In the genomic region with DNA sequence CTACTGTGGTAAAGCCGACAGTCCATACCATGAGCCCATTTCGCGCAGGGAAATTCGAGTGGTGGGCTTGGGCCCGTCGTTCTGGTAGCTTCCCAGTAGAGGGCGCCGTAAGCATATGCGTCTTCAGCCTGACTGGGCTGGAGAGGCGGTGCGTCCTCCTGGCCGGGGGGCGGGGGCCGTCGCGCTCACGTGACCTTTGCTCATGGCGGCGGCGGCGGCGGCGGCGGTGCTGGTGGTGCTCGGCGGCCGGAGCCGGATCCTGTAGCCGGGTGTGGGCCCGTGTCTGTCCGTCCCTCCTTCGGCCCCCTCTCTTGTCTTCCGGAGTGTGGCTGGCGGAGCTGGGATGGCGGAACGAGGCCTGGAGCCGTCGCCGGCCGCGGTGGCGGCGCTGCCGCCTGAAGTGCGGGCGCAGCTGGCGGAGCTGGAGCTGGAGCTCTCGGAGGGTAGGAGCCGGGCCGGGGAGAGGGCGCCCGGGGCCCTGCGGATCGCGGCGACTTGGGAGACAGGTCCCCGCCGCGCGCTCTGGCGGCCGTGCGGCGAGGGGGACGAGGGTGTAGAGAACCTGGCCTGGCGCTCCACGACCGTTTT, we compare ENCODE assay signal across 1 cellular context.
TF ChIP-seq lines count a peak whose summit lies in the region.

A gene with protein sequence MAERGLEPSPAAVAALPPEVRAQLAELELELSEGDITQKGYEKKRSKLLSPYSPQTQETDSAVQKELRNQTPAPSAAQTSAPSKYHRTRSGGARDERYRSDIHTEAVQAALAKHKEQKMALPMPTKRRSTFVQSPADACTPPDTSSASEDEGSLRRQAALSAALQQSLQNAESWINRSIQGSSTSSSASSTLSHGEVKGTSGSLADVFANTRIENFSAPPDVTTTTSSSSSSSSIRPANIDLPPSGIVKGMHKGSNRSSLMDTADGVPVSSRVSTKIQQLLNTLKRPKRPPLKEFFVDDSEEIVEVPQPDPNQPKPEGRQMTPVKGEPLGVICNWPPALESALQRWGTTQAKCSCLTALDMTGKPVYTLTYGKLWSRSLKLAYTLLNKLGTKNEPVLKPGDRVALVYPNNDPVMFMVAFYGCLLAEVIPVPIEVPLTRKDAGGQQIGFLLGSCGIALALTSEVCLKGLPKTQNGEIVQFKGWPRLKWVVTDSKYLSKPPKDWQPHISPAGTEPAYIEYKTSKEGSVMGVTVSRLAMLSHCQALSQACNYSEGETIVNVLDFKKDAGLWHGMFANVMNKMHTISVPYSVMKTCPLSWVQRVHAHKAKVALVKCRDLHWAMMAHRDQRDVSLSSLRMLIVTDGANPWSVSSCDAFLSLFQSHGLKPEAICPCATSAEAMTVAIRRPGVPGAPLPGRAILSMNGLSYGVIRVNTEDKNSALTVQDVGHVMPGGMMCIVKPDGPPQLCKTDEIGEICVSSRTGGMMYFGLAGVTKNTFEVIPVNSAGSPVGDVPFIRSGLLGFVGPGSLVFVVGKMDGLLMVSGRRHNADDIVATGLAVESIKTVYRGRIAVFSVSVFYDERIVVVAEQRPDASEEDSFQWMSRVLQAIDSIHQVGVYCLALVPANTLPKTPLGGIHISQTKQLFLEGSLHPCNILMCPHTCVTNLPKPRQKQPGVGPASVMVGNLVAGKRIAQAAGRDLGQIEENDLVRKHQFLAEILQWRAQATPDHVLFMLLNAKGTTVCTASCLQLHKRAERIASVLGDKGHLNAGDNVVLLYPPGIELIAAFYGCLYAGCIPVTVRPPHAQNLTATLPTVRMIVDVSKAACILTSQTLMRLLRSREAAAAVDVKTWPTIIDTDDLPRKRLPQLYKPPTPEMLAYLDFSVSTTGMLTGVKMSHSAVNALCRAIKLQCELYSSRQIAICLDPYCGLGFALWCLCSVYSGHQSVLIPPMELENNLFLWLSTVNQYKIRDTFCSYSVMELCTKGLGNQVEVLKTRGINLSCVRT (N-terminal part only) (plus strand): TSS at position 188 of the 588 bp plus-strand sequence. CDS start 156 bp downstream, at position 344.

TF ChIP-seq in K562, 482 proteins besides CTCF, POLR2A, EP300 and RAD21 (continued from another document and continues in another):
- TF ChIP-seq, protein P1, sequence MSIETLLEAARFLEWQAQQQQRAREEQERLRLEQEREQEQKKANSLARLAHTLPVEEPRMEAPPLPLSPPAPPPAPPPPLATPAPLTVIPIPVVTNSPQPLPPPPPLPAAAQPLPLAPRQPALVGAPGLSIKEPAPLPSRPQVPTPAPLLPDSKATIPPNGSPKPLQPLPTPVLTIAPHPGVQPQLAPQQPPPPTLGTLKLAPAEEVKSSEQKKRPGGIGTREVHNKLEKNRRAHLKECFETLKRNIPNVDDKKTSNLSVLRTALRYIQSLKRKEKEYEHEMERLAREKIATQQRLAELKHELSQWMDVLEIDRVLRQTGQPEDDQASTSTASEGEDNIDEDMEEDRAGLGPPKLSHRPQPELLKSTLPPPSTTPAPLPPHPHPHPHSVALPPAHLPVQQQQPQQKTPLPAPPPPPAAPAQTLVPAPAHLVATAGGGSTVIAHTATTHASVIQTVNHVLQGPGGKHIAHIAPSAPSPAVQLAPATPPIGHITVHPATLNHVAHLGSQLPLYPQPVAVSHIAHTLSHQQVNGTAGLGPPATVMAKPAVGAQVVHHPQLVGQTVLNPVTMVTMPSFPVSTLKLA (conservative IDR thresholded peaks at IDR 0.05), result peak; percentile 59 to 84
- TF ChIP-seq ZNF445 (CRISPR knock-in tag; IDR thresholded peaks at IDR 0.05; ENCODE audit: low read depth), result no peak
- TF ChIP-seq, protein P2, sequence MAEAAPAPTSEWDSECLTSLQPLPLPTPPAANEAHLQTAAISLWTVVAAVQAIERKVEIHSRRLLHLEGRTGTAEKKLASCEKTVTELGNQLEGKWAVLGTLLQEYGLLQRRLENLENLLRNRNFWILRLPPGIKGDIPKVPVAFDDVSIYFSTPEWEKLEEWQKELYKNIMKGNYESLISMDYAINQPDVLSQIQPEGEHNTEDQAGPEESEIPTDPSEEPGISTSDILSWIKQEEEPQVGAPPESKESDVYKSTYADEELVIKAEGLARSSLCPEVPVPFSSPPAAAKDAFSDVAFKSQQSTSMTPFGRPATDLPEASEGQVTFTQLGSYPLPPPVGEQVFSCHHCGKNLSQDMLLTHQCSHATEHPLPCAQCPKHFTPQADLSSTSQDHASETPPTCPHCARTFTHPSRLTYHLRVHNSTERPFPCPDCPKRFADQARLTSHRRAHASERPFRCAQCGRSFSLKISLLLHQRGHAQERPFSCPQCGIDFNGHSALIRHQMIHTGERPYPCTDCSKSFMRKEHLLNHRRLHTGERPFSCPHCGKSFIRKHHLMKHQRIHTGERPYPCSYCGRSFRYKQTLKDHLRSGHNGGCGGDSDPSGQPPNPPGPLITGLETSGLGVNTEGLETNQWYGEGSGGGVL (CRISPR knock-in tag; IDR thresholded peaks at IDR 0.05), result no peak
- 0 out of 2 replicates have a peak, but pooled peaks have one; percentile 24 for TF ChIP-seq ZNF232 (CRISPR knock-in tag; IDR thresholded peaks at IDR 0.05)
- TF ChIP-seq SAP30 (IDR thresholded peaks at IDR 0.05; ENCODE audit: borderline replicate concordance, insufficient read depth, low read depth, low read length, poor library complexity, severe bottlenecking), result peak; percentile 22
- TF ChIP-seq, protein P3, sequence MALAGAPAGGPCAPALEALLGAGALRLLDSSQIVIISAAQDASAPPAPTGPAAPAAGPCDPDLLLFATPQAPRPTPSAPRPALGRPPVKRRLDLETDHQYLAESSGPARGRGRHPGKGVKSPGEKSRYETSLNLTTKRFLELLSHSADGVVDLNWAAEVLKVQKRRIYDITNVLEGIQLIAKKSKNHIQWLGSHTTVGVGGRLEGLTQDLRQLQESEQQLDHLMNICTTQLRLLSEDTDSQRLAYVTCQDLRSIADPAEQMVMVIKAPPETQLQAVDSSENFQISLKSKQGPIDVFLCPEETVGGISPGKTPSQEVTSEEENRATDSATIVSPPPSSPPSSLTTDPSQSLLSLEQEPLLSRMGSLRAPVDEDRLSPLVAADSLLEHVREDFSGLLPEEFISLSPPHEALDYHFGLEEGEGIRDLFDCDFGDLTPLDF (CRISPR knock-in tag; IDR thresholded peaks at IDR 0.05), result 0 out of 2 replicates have a peak, but pooled peaks have one; percentile 32
- TF ChIP-seq CBX5 (IDR thresholded peaks at IDR 0.05; ENCODE audit: borderline replicate concordance, low read depth), result peak; percentile 50; the same call in 1 of the 2 replicates
- TF ChIP-seq CCNT2 (IDR thresholded peaks at IDR 0.05; ENCODE audit: borderline replicate concordance, extremely low read depth, insufficient read length, low read depth, low read length), result peak; percentile 67
- TF ChIP-seq, protein P4, sequence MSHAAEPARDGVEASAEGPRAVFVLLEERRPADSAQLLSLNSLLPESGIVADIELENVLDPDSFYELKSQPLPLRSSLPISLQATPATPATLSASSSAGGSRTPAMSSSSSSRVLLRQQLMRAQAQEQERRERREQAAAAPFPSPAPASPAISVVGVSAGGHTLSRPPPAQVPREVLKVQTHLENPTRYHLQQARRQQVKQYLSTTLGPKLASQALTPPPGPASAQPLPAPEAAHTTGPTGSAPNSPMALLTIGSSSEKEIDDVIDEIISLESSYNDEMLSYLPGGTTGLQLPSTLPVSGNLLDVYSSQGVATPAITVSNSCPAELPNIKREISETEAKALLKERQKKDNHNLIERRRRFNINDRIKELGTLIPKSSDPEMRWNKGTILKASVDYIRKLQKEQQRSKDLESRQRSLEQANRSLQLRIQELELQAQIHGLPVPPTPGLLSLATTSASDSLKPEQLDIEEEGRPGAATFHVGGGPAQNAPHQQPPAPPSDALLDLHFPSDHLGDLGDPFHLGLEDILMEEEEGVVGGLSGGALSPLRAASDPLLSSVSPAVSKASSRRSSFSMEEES (CRISPR knock-in tag; IDR thresholded peaks at IDR 0.05), result peak; percentile 99
- TF ChIP-seq, protein P5, sequence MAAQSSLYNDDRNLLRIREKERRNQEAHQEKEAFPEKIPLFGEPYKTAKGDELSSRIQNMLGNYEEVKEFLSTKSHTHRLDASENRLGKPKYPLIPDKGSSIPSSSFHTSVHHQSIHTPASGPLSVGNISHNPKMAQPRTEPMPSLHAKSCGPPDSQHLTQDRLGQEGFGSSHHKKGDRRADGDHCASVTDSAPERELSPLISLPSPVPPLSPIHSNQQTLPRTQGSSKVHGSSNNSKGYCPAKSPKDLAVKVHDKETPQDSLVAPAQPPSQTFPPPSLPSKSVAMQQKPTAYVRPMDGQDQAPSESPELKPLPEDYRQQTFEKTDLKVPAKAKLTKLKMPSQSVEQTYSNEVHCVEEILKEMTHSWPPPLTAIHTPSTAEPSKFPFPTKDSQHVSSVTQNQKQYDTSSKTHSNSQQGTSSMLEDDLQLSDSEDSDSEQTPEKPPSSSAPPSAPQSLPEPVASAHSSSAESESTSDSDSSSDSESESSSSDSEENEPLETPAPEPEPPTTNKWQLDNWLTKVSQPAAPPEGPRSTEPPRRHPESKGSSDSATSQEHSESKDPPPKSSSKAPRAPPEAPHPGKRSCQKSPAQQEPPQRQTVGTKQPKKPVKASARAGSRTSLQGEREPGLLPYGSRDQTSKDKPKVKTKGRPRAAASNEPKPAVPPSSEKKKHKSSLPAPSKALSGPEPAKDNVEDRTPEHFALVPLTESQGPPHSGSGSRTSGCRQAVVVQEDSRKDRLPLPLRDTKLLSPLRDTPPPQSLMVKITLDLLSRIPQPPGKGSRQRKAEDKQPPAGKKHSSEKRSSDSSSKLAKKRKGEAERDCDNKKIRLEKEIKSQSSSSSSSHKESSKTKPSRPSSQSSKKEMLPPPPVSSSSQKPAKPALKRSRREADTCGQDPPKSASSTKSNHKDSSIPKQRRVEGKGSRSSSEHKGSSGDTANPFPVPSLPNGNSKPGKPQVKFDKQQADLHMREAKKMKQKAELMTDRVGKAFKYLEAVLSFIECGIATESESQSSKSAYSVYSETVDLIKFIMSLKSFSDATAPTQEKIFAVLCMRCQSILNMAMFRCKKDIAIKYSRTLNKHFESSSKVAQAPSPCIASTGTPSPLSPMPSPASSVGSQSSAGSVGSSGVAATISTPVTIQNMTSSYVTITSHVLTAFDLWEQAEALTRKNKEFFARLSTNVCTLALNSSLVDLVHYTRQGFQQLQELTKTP (IDR thresholded peaks at IDR 0.05; ENCODE audit: low read depth in 1 of 2, partially characterized antibody in 2 of 2), result peak in 1 of 2 experiments; percentile 31
- TF ChIP-seq HNRNPL (IDR thresholded peaks at IDR 0.05; ENCODE audit: low read depth, low read length), result 0 out of 2 replicates have a peak, but pooled peaks have one; percentile 44
- peak; percentile 62 for TF ChIP-seq EP400 (IDR thresholded peaks at IDR 0.05)
- TF ChIP-seq RCOR1 (IDR thresholded peaks at IDR 0.05; ENCODE audit: borderline replicate concordance in 1 of 2, low read depth in 2 of 2, low read length in 2 of 2), result peak in 1 of 2 experiments; percentile 55; a peak in 1 of 4 replicates
- TF ChIP-seq, protein P6, sequence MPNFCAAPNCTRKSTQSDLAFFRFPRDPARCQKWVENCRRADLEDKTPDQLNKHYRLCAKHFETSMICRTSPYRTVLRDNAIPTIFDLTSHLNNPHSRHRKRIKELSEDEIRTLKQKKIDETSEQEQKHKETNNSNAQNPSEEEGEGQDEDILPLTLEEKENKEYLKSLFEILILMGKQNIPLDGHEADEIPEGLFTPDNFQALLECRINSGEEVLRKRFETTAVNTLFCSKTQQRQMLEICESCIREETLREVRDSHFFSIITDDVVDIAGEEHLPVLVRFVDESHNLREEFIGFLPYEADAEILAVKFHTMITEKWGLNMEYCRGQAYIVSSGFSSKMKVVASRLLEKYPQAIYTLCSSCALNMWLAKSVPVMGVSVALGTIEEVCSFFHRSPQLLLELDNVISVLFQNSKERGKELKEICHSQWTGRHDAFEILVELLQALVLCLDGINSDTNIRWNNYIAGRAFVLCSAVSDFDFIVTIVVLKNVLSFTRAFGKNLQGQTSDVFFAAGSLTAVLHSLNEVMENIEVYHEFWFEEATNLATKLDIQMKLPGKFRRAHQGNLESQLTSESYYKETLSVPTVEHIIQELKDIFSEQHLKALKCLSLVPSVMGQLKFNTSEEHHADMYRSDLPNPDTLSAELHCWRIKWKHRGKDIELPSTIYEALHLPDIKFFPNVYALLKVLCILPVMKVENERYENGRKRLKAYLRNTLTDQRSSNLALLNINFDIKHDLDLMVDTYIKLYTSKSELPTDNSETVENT (CRISPR knock-in tag; IDR thresholded peaks at IDR 0.05), result 0 out of 2 replicates have a peak, but pooled peaks have one; percentile 33
- TF ChIP-seq NONO (IDR thresholded peaks at IDR 0.05; ENCODE audit: low read depth in 2 of 2, low read length in 1 of 2), result peak; percentile 60 to 73; a peak in 3 of 4 replicates
- TF ChIP-seq SIN3A (IDR thresholded peaks at IDR 0.05; ENCODE audit: borderline replicate concordance in 2 of 2, control insufficient read depth in 1 of 2, low read depth in 2 of 2, low read length in 2 of 2), result peak in 1 of 2 experiments; percentile 10; a peak in 1 of 4 replicates
